Comparison of ENCODE assay signal across 11 cellular contexts in genomic region chr6:111971866-111972532, GRCh38.
DNase-seq lines count a peak whose midpoint lies in the region; ATAC-seq and TF ChIP-seq lines count a peak whose summit lies in the region.
"Had no signal": no experiment of that assay in that cellular context is flagged by ENCODE, and none has a peak within 500 bp of the region (broad histone marks: within the 10 kb centered on the region; RNA-seq: fewer than 3 reads in every experiment).

No MANE protein-coding gene starts in this region.

- H3K4me1 Mint-ChIP-seq in CD4-positive, alpha-beta memory T cell: peaks cover 30 to 56% (median 44%) of the 10 kb centered on the region in 4 donors
- H3K4me1 Mint-ChIP-seq in HFFc6 (ENCODE audit: low read depth): peaks cover 45% of the 10 kb centered on the region
- H3K4me1 Mint-ChIP-seq in MCF 10A (ENCODE audit: insufficient read depth, unreplicated experiment): peaks cover 25% of the 10 kb centered on the region

- H3K4me3 ChIP-seq in CD4-positive, alpha-beta memory T cell (ENCODE audit: low read length in 2 of 2): no peak overlapping the region

- intact Hi-C loops in CD4-positive, alpha-beta memory T cell (cut with micrococcal nuclease): loop anchor here (2.0 to 5.0 kb wide), 2 partner anchors 21 to 45 kb away; no protein-coding TSS in a partner anchor
- intact Hi-C loops in MCF 10A (cut with micrococcal nuclease): loop anchor here (2.0 kb wide), 1 partner anchor 99 kb away; the partner anchor contains the start of gene FYN

- no peak for TF ChIP-seq CTCF in HFFc6 (IDR thresholded peaks at IDR 0.05)
- TF ChIP-seq CTCF in MCF 10A (IDR thresholded peaks at IDR 0.05; ENCODE audit: unreplicated experiment): no peak

- POLR2A ChIA-PET in CD4-positive, alpha-beta memory T cell (lab: Charles Lee; ENCODE audit: partially characterized antibody): interaction anchor here (1.2 to 5.2 kb wide), 6 partner anchors 13 to 158 kb away, joined by 3 to 62 read pairs (median 6); no protein-coding TSS in a partner anchor
- POLR2A ChIA-PET in MCF 10A (lab: Yijun Ruan, JAX): interaction anchor here (0.6 to 2.6 kb wide), 4 partner anchors 13 to 233 kb away, joined by 3 to 30 read pairs (median 12); partner anchors contain the start of gene FYN

- H3K27me3 ChIP-seq in CD4-positive, alpha-beta memory T cell (ENCODE audit: insufficient read depth, low read length): no peaks in the 10 kb centered on the region

- H3K27ac Mint-ChIP-seq in CD4-positive, alpha-beta memory T cell: peak overlapping the region in 6 of 7 donors; percentile 89 to 99 (median 95)
- peak overlapping the region; percentile 99 for H3K27ac Mint-ChIP-seq in HFFc6
- H3K27ac Mint-ChIP-seq in MCF 10A (ENCODE audit: low read depth, unreplicated experiment): peak overlapping the region; percentile 100
- H3K27ac Mint-ChIP-seq: naive B cell had no signal

- no peaks in the 10 kb centered on the region for H3K27me3 Mint-ChIP-seq in CD4-positive, alpha-beta memory T cell
- no peaks in the 10 kb centered on the region for H3K27me3 Mint-ChIP-seq in HFFc6 (ENCODE audit: insufficient read depth)
- no peaks in the 10 kb centered on the region for H3K27me3 Mint-ChIP-seq in MCF 10A (ENCODE audit: insufficient read depth, unreplicated experiment)

- ATAC-seq in HG03095 (IDR thresholded peaks at IDR 0.05; ENCODE audit: unreplicated experiment): no peak

- H3K4me3 Mint-ChIP-seq in CD4-positive, alpha-beta memory T cell: no peak overlapping the region
- H3K4me3 Mint-ChIP-seq in HFFc6: peak overlapping the region; percentile 71
- no peak overlapping the region for H3K4me3 Mint-ChIP-seq in MCF 10A (ENCODE audit: unreplicated experiment)
- H3K4me3 Mint-ChIP-seq: naive B cell had no signal

- H3K27ac ChIP-seq in CD4-positive, alpha-beta memory T cell (ENCODE audit: low read depth, low read length): peak overlapping the region; percentile 75

- H3K9me3 ChIP-seq in CD4-positive, alpha-beta memory T cell (ENCODE audit: control insufficient read depth in 1 of 2, low read length in 2 of 2): no peaks in the 10 kb centered on the region

- peaks cover 0 to 2% (median 0%) of the 10 kb centered on the region in 8 donors for H3K9me3 Mint-ChIP-seq in CD4-positive, alpha-beta memory T cell
- H3K9me3 Mint-ChIP-seq in HFFc6 (no peaks in the 10 kb centered on the region), MCF 10A (ENCODE audit: unreplicated experiment) (no peaks in the 10 kb centered on the region)
- H3K9me3 Mint-ChIP-seq: naive B cell had no signal

- H3K36me3 ChIP-seq in CD4-positive, alpha-beta memory T cell (ENCODE audit: insufficient read depth, low read length): no peaks in the 10 kb centered on the region

- no peak for DNase-seq in CD4-positive, alpha-beta memory T cell
- DNase-seq in HFFc6 (no peak), MCF 10A (ENCODE audit: unreplicated experiment) (no peak), renal cortical epithelial cell (ENCODE audit: low read depth) (peak; percentile 69), HUDEP-2 (lab: John Stamatoyannopoulos, UW; ENCODE audit: unreplicated experiment in 76 of 76) (no peak), LoVo (ENCODE audit: low spot score) (no peak), A172 (ENCODE audit: low spot score) (no peak)
- DNase-seq: naive B cell, NCI-H1092 treated with DMSO at 0.1 percent for 48 hours, NCI-H774 had no signal

- no TSS peak for BruUV-seq in MCF 10A (replicated peaks; lab: Mats Ljungman, UMichigan)

- CTCF ChIA-PET in CD4-positive, alpha-beta memory T cell (lab: Charles Lee; ENCODE audit: partially characterized antibody): interaction anchor here (2.2 to 3.5 kb wide), 2 partner anchors 15 to 262 kb away, joined by 8 to 12 read pairs; no protein-coding TSS in a partner anchor
- CTCF ChIA-PET in MCF 10A (lab: Yijun Ruan, JAX): interaction anchor here (0.6 to 2.7 kb wide), 3 partner anchors 16 to 672 kb away, joined by 3 to 16 read pairs (median 3); no protein-coding TSS in a partner anchor

- peaks cover 29% of the 10 kb centered on the region for H3K4me1 ChIP-seq in CD4-positive, alpha-beta memory T cell (ENCODE audit: insufficient read depth, low read length)

- no peaks in the 10 kb centered on the region for H3K36me3 Mint-ChIP-seq in CD4-positive, alpha-beta memory T cell
- H3K36me3 Mint-ChIP-seq in HFFc6 (ENCODE audit: low read depth): no peaks in the 10 kb centered on the region
- H3K36me3 Mint-ChIP-seq in MCF 10A (ENCODE audit: insufficient read depth, unreplicated experiment): no peaks in the 10 kb centered on the region
- H3K36me3 Mint-ChIP-seq: naive B cell had no signal
